9 cellular contexts compared by ENCODE assay signal in genomic region chr11:62882811-62883496, GRCh38. TPM values are rescaled to one million over a fixed set of nuclear protein-coding genes. Genes with fewer than 3 reads are reported as not detected.
DNase-seq lines count a peak whose midpoint lies in the region; ATAC-seq and TF ChIP-seq lines count a peak whose summit lies in the region.
"Had no signal": no experiment of that assay in that cellular context is flagged by ENCODE, and none has a peak within 500 bp of the region (broad histone marks: within the 10 kb centered on the region; RNA-seq: fewer than 3 reads in every experiment).

No MANE protein-coding gene starts in this region.

- no peak for DNase-seq in AG10803 (ENCODE audit: low read depth)
- peak; percentile 83 for DNase-seq in LNCaP clone FGC (ENCODE audit: low read depth)
- DNase-seq in natural killer cell, result no peak
- DNase-seq in NCI-H146 (lab: John Stamatoyannopoulos, UW), result no peak

- intact Hi-C loops in dendritic cell treated with granulocyte-macrophage colony-stimulating factor and Interleukin-4, amounts not matched to agents 40 ng/mL and 50 ng/mL, for 4 days (cut with micrococcal nuclease), result no loop called here
- intact Hi-C loops in natural killer cell (cut with micrococcal nuclease), result loop anchor here (5.0 kb wide), 1 partner anchor 291 kb away; the partner anchor contains the start of gene TUT1

- H3K4me3 ChIP-seq in AG10803 (ENCODE audit: low read length) (peak overlapping the region; percentile 100), LNCaP clone FGC (ENCODE audit: low read depth, low read length) (peak overlapping the region; percentile 79)

- no peak for ATAC-seq in natural killer cell
- no peak for ATAC-seq in GM19452 (IDR thresholded peaks at IDR 0.05; ENCODE audit: unreplicated experiment)
- no peak for ATAC-seq in GM18517 (IDR thresholded peaks at IDR 0.05; ENCODE audit: unreplicated experiment)
- no peak for ATAC-seq in GM18867 (IDR thresholded peaks at IDR 0.05; ENCODE audit: unreplicated experiment)

- H3K4me1 Mint-ChIP-seq in dendritic cell treated with granulocyte-macrophage colony-stimulating factor and Interleukin-4, amounts not matched to agents 40 ng/mL and 50 ng/mL, for 4 days (ENCODE audit: low read depth), result peaks cover 63% of the 10 kb centered on the region
- H3K4me1 Mint-ChIP-seq in natural killer cell, result peaks cover 41 to 56% of the 10 kb centered on the region in 2 donors

- TF ChIP-seq CTCF in AG10803 (conservative IDR thresholded peaks at IDR 0.05; ENCODE audit: low read length), result no peak
- no peak for TF ChIP-seq CTCF in LNCaP clone FGC (IDR thresholded peaks at IDR 0.05; ENCODE audit: control insufficient read depth, extremely low read depth, insufficient read depth)
- no peak for TF ChIP-seq CTCF in natural killer cell (IDR thresholded peaks at IDR 0.05)

- peaks cover 79% of the 10 kb centered on the region for H3K36me3 Mint-ChIP-seq in dendritic cell treated with granulocyte-macrophage colony-stimulating factor and Interleukin-4, amounts not matched to agents 40 ng/mL and 50 ng/mL, for 4 days (ENCODE audit: low read depth)
- H3K36me3 Mint-ChIP-seq in natural killer cell, result peaks cover 28% of the 10 kb centered on the region

- peak overlapping the region; percentile 99 for H3K27ac Mint-ChIP-seq in dendritic cell treated with granulocyte-macrophage colony-stimulating factor and Interleukin-4, amounts not matched to agents 40 ng/mL and 50 ng/mL, for 4 days
- H3K27ac Mint-ChIP-seq in natural killer cell, result peak overlapping the region; percentile 99

- no peaks in the 10 kb centered on the region for H3K27me3 Mint-ChIP-seq in dendritic cell treated with granulocyte-macrophage colony-stimulating factor and Interleukin-4, amounts not matched to agents 40 ng/mL and 50 ng/mL, for 4 days
- H3K27me3 Mint-ChIP-seq in natural killer cell (ENCODE audit: low read depth in 2 of 2), result no peaks in the 10 kb centered on the region

- H3K9me3 Mint-ChIP-seq in dendritic cell treated with granulocyte-macrophage colony-stimulating factor and Interleukin-4, amounts not matched to agents 40 ng/mL and 50 ng/mL, for 4 days, result no peaks in the 10 kb centered on the region
- no peaks in the 10 kb centered on the region for H3K9me3 Mint-ChIP-seq in natural killer cell

- peak overlapping the region; percentile 96 for H3K4me3 Mint-ChIP-seq in dendritic cell treated with granulocyte-macrophage colony-stimulating factor and Interleukin-4, amounts not matched to agents 40 ng/mL and 50 ng/mL, for 4 days
- H3K4me3 Mint-ChIP-seq in natural killer cell, result peak overlapping the region; percentile 100

RNA-seq across cellular contexts. Expression of gene SLC3A2, which starts 2.3 kb away (rescaled TPM):
- total RNA-seq in natural killer cell, result 100 to 1,000 TPM; 200 to 235 (median 207) TPM

RNA-seq across cellular contexts. Expression of gene CHRM1, which starts 38.2 kb away (rescaled TPM):
- total RNA-seq in natural killer cell, result not detected
- total RNA-seq: myocyte had no signal

RNA-seq across cellular contexts. Expression of gene WDR74, which starts 43.6 kb away (rescaled TPM):
- 100 to 1,000 TPM; 151 to 173 (median 171) TPM for total RNA-seq in natural killer cell

RNA-seq across cellular contexts. Expression of gene TEX54, which starts 50.3 kb away (rescaled TPM):
- not detected for total RNA-seq in natural killer cell
- total RNA-seq: myocyte had no signal

RNA-seq across cellular contexts. Expression of gene STX5, which starts 51.1 kb away (rescaled TPM):
- 100 to 1,000 TPM; 138 to 171 (median 166) TPM for total RNA-seq in natural killer cell
